17 cellular contexts compared by ENCODE assay signal in the genomic region with DNA sequence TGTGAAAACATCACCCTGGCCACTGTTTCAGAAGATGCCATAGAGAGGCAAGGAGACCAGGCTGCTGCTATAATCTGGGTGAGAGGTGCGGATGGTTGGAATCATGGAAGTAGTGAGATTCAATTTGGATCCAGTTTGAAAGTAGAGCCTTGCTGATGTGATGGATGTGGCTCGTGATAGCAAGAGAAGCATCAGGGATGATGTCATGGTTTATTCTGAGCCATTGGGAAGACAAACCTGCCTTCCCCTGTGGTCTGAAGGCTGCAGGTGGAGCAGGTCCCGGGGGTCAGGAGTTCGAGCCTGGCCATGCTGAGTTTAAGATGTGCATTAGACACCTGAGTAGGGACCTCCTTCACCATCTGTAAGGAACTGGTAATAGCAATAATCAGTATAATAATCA. TPM values are rescaled to one million over a fixed set of nuclear protein-coding genes. Genes with fewer than 3 reads are reported as not detected.
DNase-seq lines count a peak whose midpoint lies in the region; ATAC-seq, FAIRE-seq and TF ChIP-seq lines count a peak whose summit lies in the region.
"Had no signal": no experiment of that assay in that cellular context is flagged by ENCODE, and none has a peak within 500 bp of the region (broad histone marks: within the 10 kb centered on the region; RNA-seq: fewer than 3 reads in every experiment).

No MANE protein-coding gene starts in this region.

- H3K36me3 ChIP-seq in PC-3 (ENCODE audit: low read depth, low read length) (no peaks in the 10 kb centered on the region), H1 (ENCODE audit: control insufficient read depth in 2 of 4, insufficient read depth in 4 of 4, low read length in 3 of 4) (no peaks in the 10 kb centered on the region)
- H3K36me3 ChIP-seq: HAP-1 had no signal

- no peak overlapping the region for H3K56ac ChIP-seq in H1 (replicated peaks; ENCODE audit: insufficient read length, low read depth, low read length)

- no peak overlapping the region for H3K23ac ChIP-seq in H1 (ENCODE audit: insufficient read length)

- H3K79me2 ChIP-seq in PC-3 (ENCODE audit: low read length) (no peaks in the 10 kb centered on the region), H1 (ENCODE audit: control insufficient read depth in 1 of 2, insufficient read depth in 2 of 2, low read length in 2 of 2) (no peaks in the 10 kb centered on the region)

- TF ChIP-seq EP300 in H1 (IDR thresholded peaks at IDR 0.05; ENCODE audit: borderline replicate concordance in 1 of 2, low read depth in 2 of 2, low read length in 2 of 2): no peak

- no peak overlapping the region for H4K91ac ChIP-seq in H1 (replicated peaks; ENCODE audit: insufficient read length, low read length)

- no peak overlapping the region for H2BK5ac ChIP-seq in H1 (ENCODE audit: low read depth, low read length)

- H3K9me3 Mint-ChIP-seq in stimulated activated naive CD8-positive, alpha-beta T cell treated with anti-CD3 and anti-CD28 coated beads, Interleukin-15, amount 100 ng/mL, for 72 hours: no peaks in the 10 kb centered on the region
- H3K9me3 Mint-ChIP-seq: CD4-positive, alpha-beta memory T cell; GM23338 had no signal

- BruUV-seq in PC-3 (replicated peaks; lab: Mats Ljungman, UMichigan): no TSS peak

- no peak overlapping the region for H4K5ac ChIP-seq in H1 (ENCODE audit: insufficient read length, low read depth, low read length)

- H3K9me3 ChIP-seq in PC-3 (ENCODE audit: low read length): no peaks in the 10 kb centered on the region
- no peaks in the 10 kb centered on the region for H3K9me3 ChIP-seq in H1 (ENCODE audit: insufficient read depth in 2 of 2, low read depth in 1 of 2, low read length in 1 of 2)
- H3K9me3 ChIP-seq: Caco-2, HAP-1 had no signal

- no peaks in the 10 kb centered on the region for H3F3A ChIP-seq in PC-3 (ENCODE audit: low read length, unreplicated experiment)

- intact Hi-C loops in PC-3 (cut with micrococcal nuclease): no loop called here

- no peak for TF ChIP-seq POLR2A in H1 (IDR thresholded peaks at IDR 0.05; ENCODE audit: control extremely low read depth in 1 of 2, low read depth in 2 of 2, low read length in 2 of 2)

- POLR2A ChIA-PET in PC-3 (lab: Charles Lee; ENCODE audit: unreplicated experiment) (no interaction called here), H1 (lab: Charles Lee; ENCODE audit: partially characterized antibody) (no interaction called here)

- no peaks in the 10 kb centered on the region for H3K27me3 Mint-ChIP-seq in stimulated activated naive CD8-positive, alpha-beta T cell treated with anti-CD3 and anti-CD28 coated beads, Interleukin-15, amount 100 ng/mL, for 72 hours

- 92% methylated on average over 4 of the region's 4 CpGs; no CpG with 5 or more reads in 1 of the 2 experiments for WGBS in H1 (ENCODE audit: extremely low coverage in 1 of 2, insufficient coverage in 1 of 2, insufficient read length in 1 of 2, insufficient replicate concordance in 2 of 2, low coverage in 1 of 2, low lambda C conversion rate in 2 of 2, missing lambda C conversion rate in 1 of 2), 2 experiments

- no peak overlapping the region for H3K14ac ChIP-seq in H1 (ENCODE audit: insufficient read length)

- no peak for DNase-seq in stimulated activated naive CD8-positive, alpha-beta T cell treated with anti-CD3 and anti-CD28 coated beads, Interleukin-15, amount 100 ng/mL, for 72 hours
- no peak for DNase-seq in stimulated activated naive CD8-positive, alpha-beta T cell treated with anti-CD3 and anti-CD28 coated beads, Interleukin-15, Interleukin-2, amounts not matched to agents 100 U/mL and 50 U/mL, for 24 hours
- DNase-seq in PC-3 (no peak), H1 (ENCODE audit: low read depth in 1 of 2, low spot score in 2 of 2) (no peak), urothelium cell line (ENCODE audit: low spot score) (no peak), GDM1 (lab: John Stamatoyannopoulos, UW) (no peak)
- DNase-seq in activated CD4-positive, alpha-beta T cell treated with anti-CD3 and anti-CD28 coated beads for 4 hours: no peak
- DNase-seq: C1 segment of cervical spinal cord; Caco-2; CD4-positive, alpha-beta memory T cell; DMS79 treated with DMSO at 0.1 percent for 48 hours had no signal

- H3K27ac Mint-ChIP-seq in stimulated activated naive CD8-positive, alpha-beta T cell treated with anti-CD3 and anti-CD28 coated beads, Interleukin-15, amount 100 ng/mL, for 72 hours: peak overlapping the region; percentile 40 to 45
- H3K27ac Mint-ChIP-seq: CD4-positive, alpha-beta memory T cell; GM23338 had no signal

- H3K4me2 ChIP-seq in PC-3 (ENCODE audit: low read length): 0 out of 2 replicates have a peak overlapping the region, but pooled peaks have one; percentile 5
- H3K4me2 ChIP-seq in H1 (ENCODE audit: insufficient read depth in 1 of 2, low read depth in 2 of 2, low read length in 2 of 2): no peak overlapping the region
- H3K4me2 ChIP-seq: GM23338 had no signal

- no peak for FAIRE-seq in H1 (lab: Jason Lieb, UNC)
- FAIRE-seq in urothelium cell line (lab: Jason Lieb, UNC): peak; percentile 9
- FAIRE-seq: GM12892, GM19239, H54 had no signal

- H4K20me1 ChIP-seq in PC-3 (ENCODE audit: low read length) (no peaks in the 10 kb centered on the region), H1 (replicated peaks in 1 of 2; ENCODE audit: control insufficient read depth in 1 of 2, insufficient read depth in 2 of 2, low read length in 2 of 2) (no peaks in the 10 kb centered on the region)

- H3K18ac ChIP-seq in H1 (ENCODE audit: extremely low read depth, low read length): no peak overlapping the region

- no peak overlapping the region for H2BK12ac ChIP-seq in H1 (ENCODE audit: low read depth, low read length)

- H3K27ac ChIP-seq in PC-3 (ENCODE audit: low read length) (peak overlapping the region; percentile 19; the same call in 1 of the 2 replicates), H1 (ENCODE audit: low read depth, low read length) (no peak overlapping the region)

- TF ChIP-seq RAD21 in H1 (IDR thresholded peaks at IDR 0.05 in 1 of 2, conservative IDR thresholded peaks at IDR 0.05 in 1 of 2; ENCODE audit: low read depth in 2 of 2, low read length in 2 of 2): no peak

- 0 out of 2 replicates have a peak overlapping the region, but pooled peaks have one; percentile 16 for H2BK20ac ChIP-seq in H1 (ENCODE audit: low read length)

- no peak for ATAC-seq in stimulated activated naive CD8-positive, alpha-beta T cell treated with anti-CD3 and anti-CD28 coated beads, Interleukin-15, amount 100 ng/mL, for 72 hours
- no peak for ATAC-seq in stimulated activated naive CD8-positive, alpha-beta T cell treated with anti-CD3 and anti-CD28 coated beads, Interleukin-15, Interleukin-2, amounts not matched to agents 100 U/mL and 50 U/mL, for 24 hours
- ATAC-seq in PC-3 (no peak), GM18502 (IDR thresholded peaks at IDR 0.05; ENCODE audit: poor library complexity, unreplicated experiment) (no peak)
- ATAC-seq: GM23338 had no signal

- no peak overlapping the region for H3K4me3 Mint-ChIP-seq in stimulated activated naive CD8-positive, alpha-beta T cell treated with anti-CD3 and anti-CD28 coated beads, Interleukin-15, amount 100 ng/mL, for 72 hours
- H3K4me3 Mint-ChIP-seq: CD4-positive, alpha-beta memory T cell; GM23338 had no signal

- H2BK120ac ChIP-seq in H1 (replicated peaks; ENCODE audit: low read depth, low read length): no peak overlapping the region

- no peaks in the 10 kb centered on the region for H3K4me1 Mint-ChIP-seq in stimulated activated naive CD8-positive, alpha-beta T cell treated with anti-CD3 and anti-CD28 coated beads, Interleukin-15, amount 100 ng/mL, for 72 hours
- H3K4me1 Mint-ChIP-seq: CD4-positive, alpha-beta memory T cell had no signal

- TF ChIP-seq CTCF in PC-3 (conservative IDR thresholded peaks at IDR 0.05; ENCODE audit: low read depth, low read length) (no peak), H1 (IDR thresholded peaks at IDR 0.05; ENCODE audit: control extremely low read depth in 1 of 3, insufficient read depth in 1 of 3, low read depth in 1 of 3, low read length in 3 of 3) (no peak)

- H3K27me3 ChIP-seq in PC-3 (ENCODE audit: low read length) (0 out of 2 replicates have a peak, but pooled peaks cover 2% of the 10 kb centered on the region), H1 (replicated peaks in 1 of 4; ENCODE audit: control insufficient read depth in 3 of 4, extremely low read depth in 1 of 4, insufficient read depth in 3 of 4, low read length in 3 of 4) (no peaks in the 10 kb centered on the region)

- H2BK15ac ChIP-seq in H1 (ENCODE audit: low read length): no peak overlapping the region

- no peak overlapping the region for H2AK5ac ChIP-seq in H1 (ENCODE audit: low read depth, low read length)

- no peak overlapping the region for H4K8ac ChIP-seq in H1 (ENCODE audit: extremely low read depth, insufficient read depth, low read length)

- H3K4me1 ChIP-seq in PC-3 (ENCODE audit: insufficient read depth, low read length): peaks cover 18% of the 10 kb centered on the region
- H3K4me1 ChIP-seq in H1 (replicated peaks in 1 of 4; ENCODE audit: control insufficient read depth in 3 of 4, insufficient read depth in 4 of 4, low read length in 3 of 4): peaks cover 0 to 3% (median 1%) of the 10 kb centered on the region in 4 experiments; a peak in 3 of 7 replicates
- H3K4me1 ChIP-seq: HAP-1 had no signal

- H3K23me2 ChIP-seq in H1 (ENCODE audit: low read depth, low read length): peaks cover 3% of the 10 kb centered on the region; the same call in 1 of the 2 replicates

- H2AFZ ChIP-seq in PC-3 (ENCODE audit: low read length) (no peak overlapping the region), H1 (ENCODE audit: low read length) (no peak overlapping the region)
- H2AFZ ChIP-seq: GM23338 had no signal

- no peaks in the 10 kb centered on the region for H3K79me1 ChIP-seq in H1 (ENCODE audit: low read depth, low read length)

- CTCF ChIA-PET in PC-3 (lab: Charles Lee): no interaction called here
- CTCF ChIA-PET in H1 (lab: Charles Lee; ENCODE audit: partially characterized antibody): no interaction called here

- H3K4me3 ChIP-seq in PC-3 (ENCODE audit: low read length): no peak overlapping the region
- H3K4me3 ChIP-seq in H1 (ENCODE audit: extremely low read depth in 1 of 4, insufficient read depth in 2 of 4, low read depth in 3 of 4, low read length in 4 of 4): no peak overlapping the region
- H3K4me3 ChIP-seq: GM23338, HAP-1 had no signal

- H3K9ac ChIP-seq in PC-3 (ENCODE audit: low read length) (no peak overlapping the region), H1 (replicated peaks in 1 of 4; ENCODE audit: extremely low read depth in 1 of 4, low read depth in 3 of 4, low read length in 3 of 4) (no peak overlapping the region)

- H3K9me2 ChIP-seq in PC-3 (replicated peaks; ENCODE audit: low read length): no peaks in the 10 kb centered on the region

- no peak overlapping the region for H3K4ac ChIP-seq in H1 (replicated peaks; ENCODE audit: insufficient read length, low read depth, low read length)

RNA-seq across cellular contexts. Expression of gene CHMP1B, which starts 49.6 kb away (rescaled TPM):
- total RNA-seq in PC-3 (2014; rRNA removed): 81.9 and 89.5 TPM in 2 replicates
- 42.8 and 43.2 TPM in 2 replicates for total RNA-seq in H1 (2021; fragmentation: NEBNext Ultra II Directional; extraction: Animal tissue kit (Norgen Biotek cat#: 25700))
- polyA plus RNA-seq in H1 (2011; rRNA removed): 30.5 and 32.3 TPM in 2 replicates
- polyA plus RNA-seq in H1 (2011; cell fraction: cytosol; rRNA removed): 47.4 TPM
- 20.3 TPM for polyA plus RNA-seq in H1 (2011; cell fraction: nucleus; rRNA removed)
- polyA plus RNA-seq in H1 (2012, experiment 1 of 2): 31.2 to 43.4 TPM (median 35.0 TPM) in 4 replicates
- 9.4 TPM for polyA plus RNA-seq in H1 (2012, experiment 2 of 2)
- 30.5 TPM for polyA plus RNA-seq in H1 (2013, experiment 1 of 2)
- polyA plus RNA-seq in H1 (2013, experiment 2 of 2): 30.2 TPM
- polyA minus RNA-seq in H1 (2011; rRNA and poly(A)+ RNA removed): 20.1 and 22.6 TPM in 2 replicates
- 14.7 TPM for polyA minus RNA-seq in H1 (2011; cell fraction: cytosol; rRNA and poly(A)+ RNA removed)
- polyA minus RNA-seq in H1 (2011; cell fraction: nucleus; rRNA and poly(A)+ RNA removed): 16.3 TPM
